Comparison of ENCODE assay signal across 8 cellular contexts in the genomic region with DNA sequence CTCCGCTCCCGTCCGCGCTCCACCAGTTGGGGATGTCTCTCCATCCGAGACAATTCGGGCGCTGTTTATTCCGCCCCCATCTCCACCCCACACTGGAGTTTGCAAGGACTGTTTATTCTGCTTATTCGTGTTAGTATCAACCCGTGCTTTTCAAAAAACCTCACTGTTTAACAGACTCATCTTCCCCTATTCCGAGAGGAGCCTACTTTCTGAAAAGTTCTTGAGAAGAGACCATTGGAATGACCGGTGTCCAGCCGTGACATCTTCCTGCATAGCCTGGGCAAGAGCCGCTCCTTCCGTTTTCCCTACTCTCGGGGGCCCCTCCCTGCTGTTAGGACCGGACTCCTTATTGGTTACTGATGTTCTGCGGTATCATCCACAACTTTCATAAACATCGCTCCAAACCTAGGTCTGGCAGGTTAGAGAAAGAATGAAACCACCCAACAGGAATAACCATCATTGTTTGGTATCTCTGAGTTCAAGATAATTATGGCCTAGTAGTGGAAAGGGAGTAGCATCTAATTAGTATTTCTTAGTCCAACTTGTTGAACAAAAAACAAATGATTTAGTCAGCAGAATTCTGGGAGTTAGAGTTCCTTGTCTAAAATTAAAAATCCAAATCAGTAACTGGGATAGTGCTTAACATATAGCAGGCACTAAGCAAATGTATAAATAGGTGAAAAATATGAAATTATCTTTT. TPM values are rescaled to one million over a fixed set of nuclear protein-coding genes. Genes with fewer than 3 reads are reported as not detected.
DNase-seq lines count a peak whose midpoint lies in the region; ATAC-seq, FAIRE-seq and TF ChIP-seq lines count a peak whose summit lies in the region.

No MANE protein-coding gene starts in this region.

- peak overlapping the region; percentile 87 for H3K4me2 ChIP-seq in GM23338
- peak overlapping the region; percentile 86 for H3K4me2 ChIP-seq in astrocyte (ENCODE audit: low read length)
- H3K4me2 ChIP-seq in trophoblast cell (ENCODE audit: low read length): peak overlapping the region; percentile 77

- H2BK12ac ChIP-seq in trophoblast cell (ENCODE audit: low read length): no peak overlapping the region

- peak overlapping the region; percentile 94 for H4K8ac ChIP-seq in trophoblast cell (ENCODE audit: low read depth, low read length)

- DNase-seq in Daoy (ENCODE audit: low read depth): peak; percentile 91
- peak; percentile 83 for DNase-seq in GM23338 (ENCODE audit: low spot score)
- DNase-seq in M059J (ENCODE audit: low read depth): peak; percentile 89
- DNase-seq in SK-N-DZ (ENCODE audit: low spot score): peak; percentile 80
- peak; percentile 83 for DNase-seq in astrocyte (ENCODE audit: low read depth)
- peak; percentile 71 for DNase-seq in left ventricle myocardium inferior
- DNase-seq in trophoblast cell: peak; percentile 80 to 81
- no peak for DNase-seq in activated gamma-delta T cell (lab: John Stamatoyannopoulos, UW)

- no peaks in the 10 kb centered on the region for H3K36me3 ChIP-seq in GM23338 (ENCODE audit: insufficient read depth)
- peaks cover 2% of the 10 kb centered on the region for H3K36me3 ChIP-seq in astrocyte (ENCODE audit: insufficient read depth, low read length)
- peaks cover 10% of the 10 kb centered on the region for H3K36me3 ChIP-seq in left ventricle myocardium inferior
- H3K36me3 ChIP-seq in trophoblast cell (ENCODE audit: control insufficient read depth in 1 of 2, insufficient read depth in 2 of 2, low read length in 2 of 2): peaks cover 3% of the 10 kb centered on the region in 2 experiments

- no peaks in the 10 kb centered on the region for H3K9me2 ChIP-seq in GM23338 (ENCODE audit: insufficient read depth)

- H3K27ac Mint-ChIP-seq in GM23338 (peak overlapping the region; percentile 99), astrocyte (ENCODE audit: unreplicated experiment) (peak overlapping the region; percentile 99)

- no peak for FAIRE-seq in astrocyte (lab: Jason Lieb, UNC)

- H3K9me3 ChIP-seq in astrocyte (ENCODE audit: insufficient read depth, low read depth, low read length): no peaks in the 10 kb centered on the region
- H3K9me3 ChIP-seq in left ventricle myocardium inferior (replicated peaks): no peaks in the 10 kb centered on the region
- H3K9me3 ChIP-seq in trophoblast cell (ENCODE audit: insufficient read depth, low read depth, low read length): no peaks in the 10 kb centered on the region

- intact Hi-C loops in left ventricle myocardium inferior (cut with micrococcal nuclease): no loop called here

- peak overlapping the region; percentile 88 for H2BK5ac ChIP-seq in trophoblast cell (ENCODE audit: low read depth, low read length, poor library complexity)

- H3K79me2 ChIP-seq in GM23338 (replicated peaks; ENCODE audit: insufficient read depth): peaks cover 28% of the 10 kb centered on the region
- peaks cover 45% of the 10 kb centered on the region for H3K79me2 ChIP-seq in astrocyte (ENCODE audit: insufficient read depth, low read length)
- H3K79me2 ChIP-seq in trophoblast cell (ENCODE audit: control insufficient read depth, insufficient read depth, low read length, poor library complexity): peaks cover 5% of the 10 kb centered on the region

- H3K4me1 ChIP-seq in GM23338 (ENCODE audit: insufficient read depth) (0 out of 2 replicates have a peak, but pooled peaks cover 3% of the 10 kb centered on the region), astrocyte (ENCODE audit: insufficient read depth, low read length) (no peaks in the 10 kb centered on the region), left ventricle myocardium inferior (peaks cover 41% of the 10 kb centered on the region), trophoblast cell (ENCODE audit: control insufficient read depth in 1 of 2, insufficient read depth in 2 of 2, low read length in 2 of 2) (no peaks in the 10 kb centered on the region)

- H3K4me1 Mint-ChIP-seq in GM23338 (peaks cover 7% of the 10 kb centered on the region), astrocyte (ENCODE audit: low read depth, unreplicated experiment) (peaks cover 7% of the 10 kb centered on the region)

- H3K9me3 Mint-ChIP-seq in GM23338 (no peaks in the 10 kb centered on the region; the same call in 2 of the 3 replicates), astrocyte (ENCODE audit: unreplicated experiment) (no peaks in the 10 kb centered on the region)

- H3K4me3 Mint-ChIP-seq in GM23338: peak overlapping the region; percentile 98
- H3K4me3 Mint-ChIP-seq in astrocyte (ENCODE audit: unreplicated experiment): peak overlapping the region; percentile 99

- peak overlapping the region; percentile 60 for H3K4ac ChIP-seq in trophoblast cell (ENCODE audit: low read depth, low read length)

- peak overlapping the region; percentile 96 for H3K9ac ChIP-seq in astrocyte (ENCODE audit: low read length)
- peak overlapping the region; percentile 86 for H3K9ac ChIP-seq in trophoblast cell (ENCODE audit: low read length)

- peak; percentile 75 for ATAC-seq in GM23338

- peak overlapping the region; percentile 91 for H4K91ac ChIP-seq in trophoblast cell (ENCODE audit: low read depth, low read length)

- peaks cover 12% of the 10 kb centered on the region for H3K27me3 Mint-ChIP-seq in GM23338 (ENCODE audit: insufficient read depth, low read depth, poor library complexity)
- H3K27me3 Mint-ChIP-seq in astrocyte (ENCODE audit: low read depth, unreplicated experiment): peaks cover 2% of the 10 kb centered on the region

- H4K20me1 ChIP-seq in GM23338 (replicated peaks; ENCODE audit: insufficient read depth) (0 out of 2 replicates have a peak, but pooled peaks cover 4% of the 10 kb centered on the region), astrocyte (ENCODE audit: insufficient read depth, low read length) (peaks cover 20% of the 10 kb centered on the region)

- H2AFZ ChIP-seq in GM23338 (peak overlapping the region; percentile 83; the same call in 1 of the 2 replicates), astrocyte (ENCODE audit: low read depth, low read length) (peak overlapping the region; percentile 82), trophoblast cell (ENCODE audit: insufficient read depth, low read length, poor library complexity) (peak overlapping the region; percentile 80)

- TF ChIP-seq CTCF in GM23338 (conservative IDR thresholded peaks at IDR 0.05; ENCODE audit: low read depth in 2 of 2) (no peak), astrocyte (IDR thresholded peaks at IDR 0.05; ENCODE audit: insufficient read depth, low read depth, low read length) (no peak), left ventricle myocardium inferior (IDR thresholded peaks at IDR 0.05; ENCODE audit: borderline replicate concordance) (no peak)

- H2AK5ac ChIP-seq in trophoblast cell (ENCODE audit: low read length): peak overlapping the region; percentile 27

- peak overlapping the region; percentile 87 for H3K4me3 ChIP-seq in GM23338
- H3K4me3 ChIP-seq in astrocyte (ENCODE audit: insufficient read depth, low read depth, low read length): peak overlapping the region; percentile 72
- H3K4me3 ChIP-seq in left ventricle myocardium inferior: peak overlapping the region; percentile 90
- peak overlapping the region; percentile 86 for H3K4me3 ChIP-seq in trophoblast cell (ENCODE audit: low read depth, low read length)

- H4K12ac ChIP-seq in trophoblast cell (ENCODE audit: low read depth, low read length): peak overlapping the region; percentile 81

- peak overlapping the region; percentile 94 for H3K18ac ChIP-seq in trophoblast cell (ENCODE audit: low read length)

- H3K27me3 ChIP-seq in GM23338 (ENCODE audit: insufficient read depth) (no peaks in the 10 kb centered on the region), astrocyte (ENCODE audit: insufficient read depth, low read length) (peaks cover under 1% of the 10 kb centered on the region), left ventricle myocardium inferior (ENCODE audit: low read depth) (no peaks in the 10 kb centered on the region), trophoblast cell (ENCODE audit: insufficient read depth, low read length) (no peaks in the 10 kb centered on the region)

- peak overlapping the region; percentile 85 for H2BK120ac ChIP-seq in trophoblast cell (ENCODE audit: insufficient read depth, low read length, poor library complexity)

- no peaks in the 10 kb centered on the region for H3F3A ChIP-seq in GM23338 (replicated peaks; ENCODE audit: low read depth)

- WGBS in trophoblast cell (ENCODE audit: extremely low coverage, insufficient coverage, insufficient read length): no CpG with 5 or more reads among the region's 19 CpGs

- H3K27ac ChIP-seq in GM23338 (ENCODE audit: low read depth): peak overlapping the region; percentile 96
- peak overlapping the region; percentile 96 for H3K27ac ChIP-seq in astrocyte (ENCODE audit: low read depth, low read length)
- peak overlapping the region; percentile 98 for H3K27ac ChIP-seq in left ventricle myocardium inferior (replicated peaks)
- peak overlapping the region; percentile 88 for H3K27ac ChIP-seq in trophoblast cell (ENCODE audit: low read depth, low read length)

- H3K14ac ChIP-seq in trophoblast cell (ENCODE audit: low read length): peak overlapping the region; percentile 78

- H3K36me3 Mint-ChIP-seq in GM23338 (ENCODE audit: low read depth): no peaks in the 10 kb centered on the region
- no peaks in the 10 kb centered on the region for H3K36me3 Mint-ChIP-seq in astrocyte (ENCODE audit: low read depth, unreplicated experiment)

- H3K23ac ChIP-seq in trophoblast cell (ENCODE audit: low read length): no peak overlapping the region

- H3K79me1 ChIP-seq in trophoblast cell (ENCODE audit: low read length): peaks cover 9% of the 10 kb centered on the region

RNA-seq across cellular contexts. Expression of gene STXBP3, which starts 0.8 kb away (rescaled TPM):
- 57.9 and 60.2 TPM in 2 replicates for total RNA-seq in Daoy (2014; rRNA removed; shearing (Covaris generic))
- 34.0 and 37.4 TPM in 2 replicates for total RNA-seq in GM23338 (2014; rRNA removed; shearing (Covaris generic))
- polyA plus RNA-seq in GM23338 (2016; fragmentation: Nextera tagmentation; extraction: Ambion mirVana): 24.5 and 28.5 TPM in 2 replicates
- total RNA-seq in M059J (2014; rRNA removed; shearing (Covaris generic)): 55.4 and 57.3 TPM in 2 replicates
- polyA plus RNA-seq in SK-N-DZ (2014; cell fraction: cytosol; rRNA removed): 16.2 and 17.0 TPM in 2 replicates
- 20.8 and 36.6 TPM in 2 replicates for polyA plus RNA-seq in SK-N-DZ (2014; cell fraction: nucleus; rRNA removed)
- 38.9 and 48.5 TPM in 2 replicates for total RNA-seq in astrocyte
- 26.8 TPM for total RNA-seq in left ventricle myocardium inferior
- polyA plus RNA-seq in trophoblast cell (2013): 28.9 and 30.9 TPM in 2 replicates

RNA-seq across cellular contexts. Expression of gene FNDC7, which starts 34.6 kb away (rescaled TPM):
- under 0.01 TPM in 1 of 2 replicates, not detected in the other for total RNA-seq in Daoy (2014; rRNA removed; shearing (Covaris generic))
- total RNA-seq in GM23338 (2014; rRNA removed; shearing (Covaris generic)): 0.28 TPM in 1 of 2 replicates, not detected in the other
- polyA plus RNA-seq in GM23338 (2016; fragmentation: Nextera tagmentation; extraction: Ambion mirVana): 0.06 TPM in 1 of 2 replicates, not detected in the other
- not detected in 2 replicates for total RNA-seq in M059J (2014; rRNA removed; shearing (Covaris generic))
- 0.71 and 1.2 TPM in 2 replicates for polyA plus RNA-seq in SK-N-DZ (2014; cell fraction: cytosol; rRNA removed)
- 0.43 and 0.87 TPM in 2 replicates for polyA plus RNA-seq in SK-N-DZ (2014; cell fraction: nucleus; rRNA removed)
- 0.20 TPM in 1 of 2 replicates, not detected in the other for total RNA-seq in astrocyte
- total RNA-seq in left ventricle myocardium inferior: not detected
- 0.05 and 0.10 TPM in 2 replicates for polyA plus RNA-seq in trophoblast cell (2013)

RNA-seq across cellular contexts. Expression of gene PRPF38B, which starts 55.2 kb away (rescaled TPM):
- total RNA-seq in Daoy (2014; rRNA removed; shearing (Covaris generic)): 16.5 and 23.8 TPM in 2 replicates
- 32.3 and 40.5 TPM in 2 replicates for total RNA-seq in GM23338 (2014; rRNA removed; shearing (Covaris generic))
- polyA plus RNA-seq in GM23338 (2016; fragmentation: Nextera tagmentation; extraction: Ambion mirVana): 74.2 and 86.4 TPM in 2 replicates
- 8.5 and 10.8 TPM in 2 replicates for total RNA-seq in M059J (2014; rRNA removed; shearing (Covaris generic))
- polyA plus RNA-seq in SK-N-DZ (2014; cell fraction: cytosol; rRNA removed): 22.8 and 26.1 TPM in 2 replicates
- polyA plus RNA-seq in SK-N-DZ (2014; cell fraction: nucleus; rRNA removed): 47.5 and 70.3 TPM in 2 replicates
- total RNA-seq in astrocyte (31.9 and 36.9 TPM in 2 replicates), left ventricle myocardium inferior (16.5 TPM)
- 38.3 and 40.0 TPM in 2 replicates for polyA plus RNA-seq in trophoblast cell (2013)
